Comparison of ENCODE assay signal across 29 cellular contexts in genomic region chrX:32614707-32615106, GRCh38.
"Had no signal": no experiment of that assay in that cellular context is flagged by ENCODE, and none has a peak within 500 bp of the region (broad histone marks: within the 10 kb centered on the region; RNA-seq: fewer than 3 reads in every experiment).

No MANE protein-coding gene starts in this region.

- H3K4me1 ChIP-seq: pancreas, prostate gland, right lobe of liver, sigmoid colon, spleen, suprapubic skin, testis, tibial artery, transverse colon, upper lobe of right lung, uterus had no signal

- H3K27ac ChIP-seq: neutrophil, pancreas, prostate gland, right lobe of liver, sigmoid colon, skin epidermis, spleen, suprapubic skin, testis, tibial artery, transverse colon, upper lobe of right lung, uterus had no signal

- H3K4me2 ChIP-seq: smooth muscle cell had no signal

- H3K9me3 ChIP-seq: neutrophil, pancreas, prostate gland, right lobe of liver, sigmoid colon, suprapubic skin, testis, transverse colon, upper lobe of right lung had no signal

- H3K27me3 ChIP-seq: neutrophil, pancreas, sigmoid colon, spleen, suprapubic skin, testis, tibial artery, transverse colon, upper lobe of right lung, uterus had no signal

- ATAC-seq: naive thymus-derived CD8-positive, alpha-beta T cell; natural killer cell treated with Interleukin-12 subunit alpha and Interleukin-12 subunit beta and Interleukin-15 and Interleukin-18, amount 100 ng/mL, for 72 hours; pancreas; right cardiac atrium; right lobe of liver; stimulated activated memory B cell treated with anti-CD40 and anti-IgM and Interleukin-4, amounts not matched to agents 10 μg/mL and 1 μg/mL and 100 μg/mL, for 72 hours; stimulated activated naive CD8-positive, alpha-beta T cell treated with anti-CD3 and anti-CD28 coated beads, Interleukin-15, amount 100 ng/mL, for 72 hours; stimulated activated naive CD8-positive, alpha-beta T cell treated with anti-CD3 and anti-CD28 coated beads, Interleukin-15, Interleukin-2, amounts not matched to agents 100 U/mL and 50 U/mL, for 24 hours; upper lobe of right lung had no signal

- DNase-seq: naive thymus-derived CD8-positive, alpha-beta T cell; nephron progenitor cell; nucleus accumbens; pancreas; right cardiac atrium; right lobe of liver; sigmoid colon; spleen; stimulated activated CD4-positive, alpha-beta T cell treated with anti-CD3 and anti-CD28 coated beads, Interleukin-12 subunit alpha, Interleukin-12 subunit beta, amount 100 ng/mL, for 4 hours; stimulated activated CD4-positive, alpha-beta T cell treated with anti-CD3 and anti-CD28 coated beads, Interleukin-1b, Interleukin-23, amount 100 ng/mL, for 48 hours; stimulated activated CD4-positive, alpha-beta T cell treated with anti-CD3 and anti-CD28 coated beads, Interleukin-4, amount 100 ng/mL, for 1 hour; stimulated activated CD4-positive, alpha-beta T cell treated with anti-CD3 and anti-CD28 coated beads, Interleukin-4, amount 100 ng/mL, for 4 hours; stimulated activated CD8-positive, alpha-beta memory T cell treated with anti-CD3 and anti-CD28 coated beads, Interleukin-4, amount 100 ng/mL, for 48 hours; stimulated activated naive CD4-positive, alpha-beta T cell; stimulated activated naive CD8-positive, alpha-beta T cell treated with anti-CD3 and anti-CD28 coated beads, Interleukin-15, amount 100 ng/mL, for 72 hours; stimulated activated naive CD8-positive, alpha-beta T cell treated with anti-CD3 and anti-CD28 coated beads, Interleukin-15, Interleukin-2, amounts not matched to agents 100 U/mL and 50 U/mL, for 24 hours; substantia nigra; testis; tibial artery; transverse colon; upper lobe of right lung; uterus had no signal

- H3K36me3 ChIP-seq: neutrophil, pancreas, prostate gland, right lobe of liver, sigmoid colon, spleen, suprapubic skin, tibial artery, transverse colon, upper lobe of right lung, uterus had no signal

- H3K4me3 ChIP-seq: pancreas, prostate gland, right lobe of liver, sigmoid colon, skin epidermis, smooth muscle cell, spleen, suprapubic skin, testis, tibial artery, transverse colon, upper lobe of right lung, uterus had no signal
